Comparison of ENCODE assay signal across 1 cellular context in the genomic region with DNA sequence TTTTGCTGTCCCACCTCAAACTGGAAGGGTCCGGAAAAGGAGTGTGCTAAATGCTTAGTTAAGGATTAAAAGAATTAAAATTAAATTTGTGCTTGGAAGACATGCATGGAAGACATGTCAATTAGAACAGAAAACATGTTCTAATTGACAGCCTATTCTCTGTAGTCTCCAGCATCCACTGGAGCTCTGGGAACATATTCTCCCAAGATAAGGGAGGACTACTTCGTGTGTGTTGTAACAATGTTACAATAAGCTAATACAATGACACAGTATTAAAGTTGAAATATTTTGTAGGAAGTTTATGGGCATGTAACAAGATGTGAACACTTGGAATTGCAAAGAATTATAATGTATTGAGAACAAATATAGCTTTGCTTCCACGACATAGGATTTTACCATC.
TF ChIP-seq lines count a peak whose summit lies in the region.

No MANE protein-coding gene starts in this region.

TF ChIP-seq in SK-N-SH, 30 proteins besides CTCF, POLR2A, EP300 and RAD21 (continued from another document):
- TF ChIP-seq REST (IDR thresholded peaks at IDR 0.05; ENCODE audit: low read depth, low read length) (no peak), FOXJ3 (CRISPR knock-in tag; IDR thresholded peaks at IDR 0.05) (no peak), IRF3 (IDR thresholded peaks at IDR 0.05; ENCODE audit: low read depth, low read length) (no peak), RFX5 (IDR thresholded peaks at IDR 0.05; ENCODE audit: low read length) (no peak), MXI1 (IDR thresholded peaks at IDR 0.05; ENCODE audit: low read depth, low read length) (no peak), FOXM1 (IDR thresholded peaks at IDR 0.05; ENCODE audit: low read depth) (no peak), TCF12 (IDR thresholded peaks at IDR 0.05) (no peak), MEF2A (IDR thresholded peaks at IDR 0.05; ENCODE audit: borderline replicate concordance, low read depth) (no peak), GABPA (IDR thresholded peaks at IDR 0.05; ENCODE audit: low read depth) (no peak), NRF1 (IDR thresholded peaks at IDR 0.05; ENCODE audit: low read depth, low read length) (no peak), FOSL2 (IDR thresholded peaks at IDR 0.05; ENCODE audit: borderline replicate concordance, low read depth) (no peak), TEAD4 (IDR thresholded peaks at IDR 0.05; ENCODE audit: borderline replicate concordance, insufficient read depth) (no peak), ELF1 (IDR thresholded peaks at IDR 0.05) (no peak), POLR2AphosphoS5 (IDR thresholded peaks at IDR 0.05; ENCODE audit: low read depth, low read length) (no peak), RXRA (IDR thresholded peaks at IDR 0.05; ENCODE audit: borderline replicate concordance, low read depth) (no peak)
